In the genomic region with DNA sequence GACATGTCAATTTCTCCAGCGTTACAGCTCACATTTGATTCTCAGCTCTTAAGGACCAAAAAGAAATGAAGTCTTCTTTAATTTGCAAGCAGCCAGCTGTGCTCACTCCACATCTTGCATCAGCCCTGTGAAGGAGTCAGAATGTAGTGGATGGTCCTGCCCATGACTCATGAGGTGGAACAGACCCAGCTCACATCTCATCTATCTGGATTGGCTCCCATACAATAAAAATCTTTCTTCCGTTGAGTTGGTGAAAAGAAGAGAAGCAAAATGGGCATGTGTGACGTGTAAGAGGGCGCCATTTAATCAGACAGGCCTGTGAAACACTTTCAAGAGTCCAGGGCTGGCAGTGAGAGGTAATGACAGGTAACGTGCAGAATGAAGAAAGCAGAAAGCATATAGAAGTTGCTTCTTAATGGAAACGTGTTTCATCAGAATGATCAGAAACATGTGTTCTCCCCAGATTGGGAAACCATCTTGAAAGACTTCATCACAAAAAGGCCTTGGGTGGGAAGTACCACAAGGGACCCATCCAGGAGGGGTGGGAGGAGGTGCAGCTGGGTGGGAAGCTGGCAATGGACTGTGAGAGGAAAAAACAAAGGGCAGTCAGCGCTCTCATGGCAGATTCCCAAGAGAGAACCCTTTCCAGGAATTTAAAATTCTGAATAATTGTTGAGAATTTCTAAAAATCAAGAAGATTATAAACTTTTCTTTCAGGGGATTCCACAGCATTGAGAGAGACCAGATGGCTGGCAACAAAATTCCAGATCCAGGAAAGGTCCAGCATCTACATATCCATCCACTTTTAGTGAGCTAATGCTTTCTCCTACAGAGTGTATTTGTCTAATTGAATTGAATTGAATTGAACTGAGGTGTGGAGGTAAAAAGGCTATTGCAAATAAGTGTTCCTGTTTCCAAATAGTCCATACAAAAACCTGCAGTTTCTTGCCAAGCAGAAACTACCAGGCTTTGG, we compare ENCODE assay signal across 11 cellular contexts. TPM values are rescaled to one million over a fixed set of nuclear protein-coding genes. Genes with fewer than 3 reads are reported as not detected.
DNase-seq lines count a peak whose midpoint lies in the region; ATAC-seq and TF ChIP-seq lines count a peak whose summit lies in the region.
"Had no signal": no experiment of that assay in that cellular context is flagged by ENCODE, and none has a peak within 500 bp of the region (broad histone marks: within the 10 kb centered on the region; RNA-seq: fewer than 3 reads in every experiment).

No MANE protein-coding gene starts in this region.

- no peaks in the 10 kb centered on the region for H3K27me3 ChIP-seq in CD8-positive, alpha-beta memory T cell (ENCODE audit: insufficient read depth, low read length, poor library complexity, severe bottlenecking)

- H3K27ac Mint-ChIP-seq in chondrocyte (ENCODE audit: unreplicated experiment), result peak overlapping the region; percentile 80
- no peak overlapping the region for H3K27ac Mint-ChIP-seq in activated T-helper 17 cell treated with anti-CD3 and anti-CD28 coated beads, Interleukin-2, amount 50 U/mL, for 72 hours
- H3K27ac Mint-ChIP-seq in CD8-positive, alpha-beta memory T cell, result peak overlapping the region in 2 of 8 donors; percentile 17 to 61
- H3K27ac Mint-ChIP-seq: T-helper 1 cell treated with Interleukin-12 subunit alpha and Interleukin-12 subunit beta and Interleukin-4 antibody, amounts not matched to agents 30 μg/mL and 1 μg/mL, for 36 hours had no signal

- DNase-seq in AG08396 (ENCODE audit: low spot score) (peak; percentile 84), HT1080 (ENCODE audit: low read depth) (peak; percentile 92), chondrocyte (ENCODE audit: low spot score) (no peak), myocyte (ENCODE audit: low read depth) (peak; percentile 71)
- no peak for DNase-seq in CD8-positive, alpha-beta memory T cell
- DNase-seq: activated T-cell treated with anti-CD3 and anti-CD28 coated beads, Interleukin-2, amount 50 U/mL, for 24 hours; Calu3 had no signal

- H3K27ac ChIP-seq in CD8-positive, alpha-beta memory T cell (ENCODE audit: low read depth, low read length), result no peak overlapping the region

- H3K4me1 ChIP-seq in CD8-positive, alpha-beta memory T cell (ENCODE audit: insufficient read depth, low read length), result peaks cover 42% of the 10 kb centered on the region

- CTCF ChIA-PET in CD8-positive, alpha-beta memory T cell (lab: Charles Lee), result no interaction called here

- no peaks in the 10 kb centered on the region for H3K27me3 Mint-ChIP-seq in chondrocyte (ENCODE audit: low read depth)
- H3K27me3 Mint-ChIP-seq in activated T-helper 17 cell treated with anti-CD3 and anti-CD28 coated beads, Interleukin-2, amount 50 U/mL, for 72 hours, result no peaks in the 10 kb centered on the region
- H3K27me3 Mint-ChIP-seq in CD8-positive, alpha-beta memory T cell, result peaks cover 0 to 6% of the 10 kb centered on the region in 2 donors
- H3K27me3 Mint-ChIP-seq: activated T-cell treated with anti-CD3 and anti-CD28 coated beads, Interleukin-2, amount 50 U/mL, for 24 hours had no signal

- no peak for ATAC-seq in activated T-helper 17 cell treated with anti-CD3 and anti-CD28 coated beads, Interleukin-2, amount 50 U/mL, for 72 hours (replicated peaks)
- ATAC-seq in HG03139 (IDR thresholded peaks at IDR 0.05; ENCODE audit: unreplicated experiment) (no peak), HG03135 (IDR thresholded peaks at IDR 0.05; ENCODE audit: unreplicated experiment) (no peak)

- peaks cover 2% of the 10 kb centered on the region for H3K36me3 Mint-ChIP-seq in chondrocyte (ENCODE audit: low read depth)
- no peaks in the 10 kb centered on the region for H3K36me3 Mint-ChIP-seq in activated T-helper 17 cell treated with anti-CD3 and anti-CD28 coated beads, Interleukin-2, amount 50 U/mL, for 72 hours (ENCODE audit: low read depth)
- H3K36me3 Mint-ChIP-seq in CD8-positive, alpha-beta memory T cell, result peaks cover 0 to 15% (median 1%) of the 10 kb centered on the region in 3 donors

- peaks cover 18% of the 10 kb centered on the region for H3K4me1 Mint-ChIP-seq in chondrocyte (ENCODE audit: low read depth)
- peaks cover 39% of the 10 kb centered on the region for H3K4me1 Mint-ChIP-seq in activated T-helper 17 cell treated with anti-CD3 and anti-CD28 coated beads, Interleukin-2, amount 50 U/mL, for 72 hours
- H3K4me1 Mint-ChIP-seq in CD8-positive, alpha-beta memory T cell, result peaks cover 46 to 56% (median 54%) of the 10 kb centered on the region in 3 donors

- POLR2A ChIA-PET in CD8-positive, alpha-beta memory T cell (lab: Charles Lee), result interaction anchor here (0.6 kb wide), 1 partner anchor 56 kb away, joined by 4 read pairs; no protein-coding TSS in a partner anchor

- H3K4me3 Mint-ChIP-seq in chondrocyte (ENCODE audit: unreplicated experiment), result no peak overlapping the region
- H3K4me3 Mint-ChIP-seq in activated T-helper 17 cell treated with anti-CD3 and anti-CD28 coated beads, Interleukin-2, amount 50 U/mL, for 72 hours, result no peak overlapping the region
- H3K4me3 Mint-ChIP-seq in CD8-positive, alpha-beta memory T cell, result no peak overlapping the region
- H3K4me3 Mint-ChIP-seq: activated T-cell treated with anti-CD3 and anti-CD28 coated beads, Interleukin-2, amount 50 U/mL, for 24 hours; T-helper 1 cell treated with Interleukin-12 subunit alpha and Interleukin-12 subunit beta and Interleukin-4 antibody, amounts not matched to agents 30 μg/mL and 1 μg/mL, for 36 hours had no signal

- TF ChIP-seq CTCF in chondrocyte (IDR thresholded peaks at IDR 0.05), result no peak

- H3K9me3 Mint-ChIP-seq in chondrocyte (ENCODE audit: low read depth), result no peaks in the 10 kb centered on the region
- H3K9me3 Mint-ChIP-seq in activated T-helper 17 cell treated with anti-CD3 and anti-CD28 coated beads, Interleukin-2, amount 50 U/mL, for 72 hours, result no peaks in the 10 kb centered on the region
- H3K9me3 Mint-ChIP-seq in CD8-positive, alpha-beta memory T cell, result peaks cover 0 to 3% (median 0%) of the 10 kb centered on the region in 5 donors
- H3K9me3 Mint-ChIP-seq: activated T-cell treated with anti-CD3 and anti-CD28 coated beads, Interleukin-2, amount 50 U/mL, for 24 hours had no signal

- no peaks in the 10 kb centered on the region for H3K9me3 ChIP-seq in CD8-positive, alpha-beta memory T cell (ENCODE audit: low read length)

- no peak overlapping the region for H3K4me3 ChIP-seq in CD8-positive, alpha-beta memory T cell (ENCODE audit: low read length)

- no peaks in the 10 kb centered on the region for H3K36me3 ChIP-seq in CD8-positive, alpha-beta memory T cell (ENCODE audit: insufficient read depth, low read length)

RNA-seq across cellular contexts. Expression of gene ETS1, which starts 57.0 kb away (rescaled TPM):
- 66.4 and 78.8 TPM in 2 replicates for total RNA-seq in HT1080 (2014; rRNA removed; shearing (Covaris generic))
- polyA plus RNA-seq in HT1080 (2015; cell fraction: cytosol; rRNA removed), result 79.4 and 96.5 TPM in 2 replicates
- polyA plus RNA-seq in HT1080 (2015; cell fraction: nucleus; rRNA removed), result 90.0 and 92.1 TPM in 2 replicates
- total RNA-seq in chondrocyte (31.6 to 115 TPM (median 115 TPM) in 3 replicates), myocyte (14.2 and 16.5 TPM in 2 replicates)
- 20.3 TPM for polyA plus RNA-seq in myocyte (2012)
- total RNA-seq in activated T-helper 17 cell treated with anti-CD3 and anti-CD28 coated beads, Interleukin-2, amount 50 U/mL, for 72 hours, result 100 to 1,000 TPM; 309 to 471 TPM
- 100 to 1,000 TPM; 405 to 411 TPM for total RNA-seq in CD8-positive, alpha-beta memory T cell
- 386 TPM for polyA plus RNA-seq in CD8-positive, alpha-beta memory T cell

Comparison
In these comparisons a context has a peak if more than half of its experiments do, and no peak if none do; other contexts are left out.
1. DNase-seq: peak in AG08396 (single experiment), HT1080 (single experiment) and myocyte (single experiment); none in chondrocyte (single experiment) and CD8-positive, alpha-beta memory T cell (0 of 5).